14 cellular contexts compared by ENCODE assay signal in genomic region chr1:234246638-234247116, GRCh38.
DNase-seq lines count a peak whose midpoint lies in the region; ATAC-seq and TF ChIP-seq lines count a peak whose summit lies in the region.
"Had no signal": no experiment of that assay in that cellular context is flagged by ENCODE, and none has a peak within 500 bp of the region (broad histone marks: within the 10 kb centered on the region; RNA-seq: fewer than 3 reads in every experiment).

No MANE protein-coding gene starts in this region.

- 86% methylated on average over 5 of the region's 5 CpGs for WGBS in smooth muscle cell (ENCODE audit: low lambda C conversion rate)

- TF ChIP-seq CTCF in smooth muscle cell (IDR thresholded peaks at IDR 0.05; ENCODE audit: borderline replicate concordance, insufficient read depth, poor library complexity, severe bottlenecking), result no peak

- no peaks in the 10 kb centered on the region for H3F3A ChIP-seq in smooth muscle cell (ENCODE audit: low read depth)

- no peaks in the 10 kb centered on the region for H3K36me3 ChIP-seq in smooth muscle cell (ENCODE audit: low read depth)
- H3K36me3 ChIP-seq: sigmoid colon had no signal

- H3K4me2 ChIP-seq in smooth muscle cell, result no peak overlapping the region

- H3K4me3 ChIP-seq in smooth muscle cell, result no peak overlapping the region
- H3K4me3 ChIP-seq: sigmoid colon had no signal

- H3K4me1 ChIP-seq in smooth muscle cell (ENCODE audit: low read depth), result peaks cover 8% of the 10 kb centered on the region
- H3K4me1 ChIP-seq: sigmoid colon had no signal

- no peak overlapping the region for H3K27ac Mint-ChIP-seq in effector memory CD8-positive, alpha-beta T cell

- no peak overlapping the region for H3K9ac ChIP-seq in smooth muscle cell (ENCODE audit: low read depth)

- H3K9me3 ChIP-seq in smooth muscle cell (replicated peaks; ENCODE audit: low read depth), result no peaks in the 10 kb centered on the region

- no peak overlapping the region for H2AFZ ChIP-seq in smooth muscle cell (ENCODE audit: low read depth)

- ATAC-seq in GM21423 (IDR thresholded peaks at IDR 0.05; ENCODE audit: unreplicated experiment), result peak; percentile 91
- peak; percentile 88 for ATAC-seq in HG03066 (IDR thresholded peaks at IDR 0.05; ENCODE audit: low read depth, unreplicated experiment)
- ATAC-seq in effector memory CD8-positive, alpha-beta T cell (replicated peaks), result peak; percentile 31

- H3K4me1 Mint-ChIP-seq in effector memory CD8-positive, alpha-beta T cell (ENCODE audit: low read depth in 2 of 2), result peaks cover 11 to 13% of the 10 kb centered on the region in 2 donors

- H3K79me2 ChIP-seq in smooth muscle cell (ENCODE audit: low read depth), result no peaks in the 10 kb centered on the region

- H3K4me3 Mint-ChIP-seq in effector memory CD8-positive, alpha-beta T cell, result no peak overlapping the region

- no peak overlapping the region for H3K27ac ChIP-seq in smooth muscle cell (ENCODE audit: low read depth)
- H3K27ac ChIP-seq: 22Rv1, sigmoid colon had no signal

- H4K20me1 ChIP-seq in smooth muscle cell (ENCODE audit: low read depth), result no peaks in the 10 kb centered on the region

- H3K27me3 ChIP-seq in smooth muscle cell (ENCODE audit: low read depth), result no peaks in the 10 kb centered on the region
- H3K27me3 ChIP-seq: sigmoid colon had no signal

- DNase-seq in NK-92 treated with Interleukin-12 subunit alpha and Interleukin-12 subunit beta, amount 100 ng/mL, for 24 hours (lab: John Stamatoyannopoulos, UW), result peak; percentile 70
- no peak for DNase-seq in NK-92 (lab: John Stamatoyannopoulos, UW; ENCODE audit: unreplicated experiment)
- no peak for DNase-seq in effector memory CD8-positive, alpha-beta T cell
- DNase-seq in foreskin melanocyte, result no peak
- no peak for DNase-seq in smooth muscle cell (lab: John Stamatoyannopoulos, UW; ENCODE audit: unreplicated experiment)
- no peak for DNase-seq in KG1 (lab: John Stamatoyannopoulos, UW)
- DNase-seq: activated T-cell treated with anti-CD3 and anti-CD28 coated beads for 4 hours, cerebellar nuclear complex, mesenchymal stem cell, NCI-H2171 treated with DMSO at 0.1 percent for 48 hours, sigmoid colon had no signal

- H3K36me3 Mint-ChIP-seq in effector memory CD8-positive, alpha-beta T cell (ENCODE audit: insufficient read depth), result peaks cover 3% of the 10 kb centered on the region

- H3K27me3 Mint-ChIP-seq in effector memory CD8-positive, alpha-beta T cell, result peaks cover 13 to 66% of the 10 kb centered on the region in 2 donors

- peaks cover 8 to 16% of the 10 kb centered on the region in 2 donors for H3K9me3 Mint-ChIP-seq in effector memory CD8-positive, alpha-beta T cell

Comparison
In these comparisons a context has a peak if more than half of its experiments do, and no peak if none do; other contexts are left out.
1. ATAC-seq: peak in every context shown above with its lines; median percentile 91 in GM21423; 88 in HG03066; 31 in effector memory CD8-positive, alpha-beta T cell.